In genomic region chr10:5659702-5660528, GRCh38 we compare ENCODE assay signal across 1 cellular context.
TF ChIP-seq lines count a peak whose summit lies in the region.

No MANE protein-coding gene starts in this region.

TF ChIP-seq in HepG2, 621 proteins besides CTCF, POLR2A, EP300 and RAD21 (continued from another document and continues in another):
- TF ChIP-seq DMTF1 (CRISPR knock-in tag; IDR thresholded peaks at IDR 0.05) (no peak), ZNF501 (CRISPR knock-in tag; IDR thresholded peaks at IDR 0.05) (peak; percentile 63; the same call in 1 of the 2 replicates), FOXJ3 (CRISPR knock-in tag; IDR thresholded peaks at IDR 0.05; ENCODE audit: borderline replicate concordance) (peak; percentile 62), ZNF276 (CRISPR knock-in tag; IDR thresholded peaks at IDR 0.05; ENCODE audit: low read depth) (peak; percentile 32; the same call in 1 of the 2 replicates), NFRKB (IDR thresholded peaks at IDR 0.05) (no peak), ZNF512B (CRISPR knock-in tag; IDR thresholded peaks at IDR 0.05; ENCODE audit: borderline replicate concordance) (no peak), CREB3 (CRISPR knock-in tag; IDR thresholded peaks at IDR 0.05) (no peak), GMEB2 (CRISPR knock-in tag; IDR thresholded peaks at IDR 0.05; ENCODE audit: low read depth) (no peak), MAZ (IDR thresholded peaks at IDR 0.05; ENCODE audit: borderline replicate concordance, low read depth, low read length) (0 out of 2 replicates have a peak, but pooled peaks have one; percentile 45), MAZ (CRISPR knock-in tag; IDR thresholded peaks at IDR 0.05; ENCODE audit: low read depth) (peak; percentile 67; the same call in 1 of the 2 replicates), HMG20A (CRISPR knock-in tag; IDR thresholded peaks at IDR 0.05; ENCODE audit: borderline replicate concordance) (peak; percentile 68), ZSCAN5A (CRISPR knock-in tag; IDR thresholded peaks at IDR 0.05; ENCODE audit: borderline replicate concordance) (peak; percentile 41; the same call in 1 of the 2 replicates), ZMYM3 (CRISPR knock-in tag; IDR thresholded peaks at IDR 0.05) (no peak), RFX5 (IDR thresholded peaks at IDR 0.05; ENCODE audit: low read depth, low read length) (peak; percentile 85), HINFP (CRISPR knock-in tag; IDR thresholded peaks at IDR 0.05; ENCODE audit: low read depth) (no peak), ZC3H4 (CRISPR knock-in tag; IDR thresholded peaks at IDR 0.05; ENCODE audit: borderline replicate concordance) (no peak), CBFB (CRISPR knock-in tag; IDR thresholded peaks at IDR 0.05) (no peak), SRY (CRISPR knock-in tag; IDR thresholded peaks at IDR 0.05) (no peak), ATF7-NPFF (CRISPR knock-in tag; IDR thresholded peaks at IDR 0.05; ENCODE audit: low read depth) (0 out of 2 replicates have a peak, but pooled peaks have one; percentile 19), ZNF275 (CRISPR knock-in tag; IDR thresholded peaks at IDR 0.05; ENCODE audit: borderline replicate concordance) (no peak), MIER2 (CRISPR knock-in tag; IDR thresholded peaks at IDR 0.05) (peak; percentile 21; the same call in 1 of the 2 replicates), ZNF781 (CRISPR knock-in tag; IDR thresholded peaks at IDR 0.05; ENCODE audit: borderline replicate concordance, not compliant biosample characterization) (no peak), ZNF33A (CRISPR knock-in tag; IDR thresholded peaks at IDR 0.05; ENCODE audit: borderline replicate concordance) (no peak), MAFF (IDR thresholded peaks at IDR 0.05; ENCODE audit: low read depth, low read length) (0 out of 2 replicates have a peak, but pooled peaks have one; percentile 8), RAD51 (IDR thresholded peaks at IDR 0.05; ENCODE audit: borderline replicate concordance) (no peak), ZNF530 (CRISPR knock-in tag; IDR thresholded peaks at IDR 0.05; ENCODE audit: low read depth) (no peak), TCF7 (IDR thresholded peaks at IDR 0.05; ENCODE audit: low read depth) (no peak; the same call in 1 of the 2 replicates), ATF4 (CRISPR knock-in tag; IDR thresholded peaks at IDR 0.05) (no peak; a peak in 1 of 4 replicates), GLI4 (CRISPR knock-in tag; IDR thresholded peaks at IDR 0.05; ENCODE audit: borderline replicate concordance) (no peak), CERS6 (CRISPR knock-in tag; IDR thresholded peaks at IDR 0.05) (no peak), ZNF891 (CRISPR knock-in tag; IDR thresholded peaks at IDR 0.05) (0 out of 2 replicates have a peak, but pooled peaks have one; percentile 3), ZKSCAN1 (IDR thresholded peaks at IDR 0.05; ENCODE audit: low read length) (no peak), FIP1L1 (IDR thresholded peaks at IDR 0.05; ENCODE audit: borderline replicate concordance, insufficient read depth, low read depth, low read length) (no peak), GFI1 (CRISPR knock-in tag; IDR thresholded peaks at IDR 0.05; ENCODE audit: borderline replicate concordance) (0 out of 2 replicates have a peak, but pooled peaks have one; percentile 51), ZNF839 (CRISPR knock-in tag; IDR thresholded peaks at IDR 0.05; ENCODE audit: borderline replicate concordance) (no peak), UBTF (CRISPR knock-in tag; IDR thresholded peaks at IDR 0.05) (peak; percentile 70), SMAD1 (CRISPR knock-in tag; IDR thresholded peaks at IDR 0.05; ENCODE audit: borderline replicate concordance, low read depth) (no peak; the same call in 1 of the 2 replicates), MZF1 (CRISPR knock-in tag; IDR thresholded peaks at IDR 0.05; ENCODE audit: borderline replicate concordance) (no peak), TMF1 (CRISPR knock-in tag; IDR thresholded peaks at IDR 0.05; ENCODE audit: low read depth) (peak; percentile 72; the same call in 1 of the 2 replicates), ZNF766 (CRISPR knock-in tag; IDR thresholded peaks at IDR 0.05; ENCODE audit: borderline replicate concordance) (peak; percentile 51; the same call in 1 of the 2 replicates), ZSCAN30 (CRISPR knock-in tag; IDR thresholded peaks at IDR 0.05) (peak; percentile 62; the same call in 1 of the 2 replicates), NFATC3 (CRISPR knock-in tag; IDR thresholded peaks at IDR 0.05) (0 out of 2 replicates have a peak, but pooled peaks have one; percentile 18)
